In the genomic region with DNA sequence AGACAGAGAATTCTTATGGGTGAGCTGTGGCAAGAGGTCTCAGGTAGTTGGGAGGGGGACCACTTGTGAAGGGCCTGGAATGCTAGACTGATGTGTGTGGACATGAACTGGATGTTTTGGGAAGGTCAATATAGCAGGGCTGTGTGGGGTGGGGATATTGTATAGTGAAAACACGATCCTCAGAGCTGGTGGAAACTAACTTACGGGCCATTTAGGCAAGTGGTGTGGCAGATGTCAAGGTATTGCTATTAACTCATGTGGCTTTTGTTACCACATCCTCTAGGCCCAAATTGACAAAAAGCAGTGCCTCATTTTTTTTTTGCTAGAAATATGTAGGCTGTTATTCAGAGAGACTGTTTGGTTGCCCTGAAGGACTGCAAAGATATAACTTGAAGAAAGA, we compare ENCODE assay signal across 21 cellular contexts. TPM values are rescaled to one million over a fixed set of nuclear protein-coding genes. Genes with fewer than 3 reads are reported as not detected.
DNase-seq lines count a peak whose midpoint lies in the region; ATAC-seq, FAIRE-seq and TF ChIP-seq lines count a peak whose summit lies in the region.
"Had no signal": no experiment of that assay in that cellular context is flagged by ENCODE, and none has a peak within 500 bp of the region (broad histone marks: within the 10 kb centered on the region; RNA-seq: fewer than 3 reads in every experiment).

No MANE protein-coding gene starts in this region.

- no peaks in the 10 kb centered on the region for H4K20me1 ChIP-seq in GM12878 (ENCODE audit: control insufficient read depth, insufficient read depth)

- FAIRE-seq in GM12878 (lab: Jason Lieb, UNC) = no peak

- RAD21 ChIA-PET in GM12878 (lab: Charles Lee; ENCODE audit: unreplicated experiment) = interaction anchor here (1.4 kb wide), 1 partner anchor 62 kb away, joined by 5 read pairs; no protein-coding TSS in a partner anchor

- H3K27me3 ChIP-seq in CD8-positive, alpha-beta T cell (ENCODE audit: insufficient read depth, low read length) = no peaks in the 10 kb centered on the region
- H3K27me3 ChIP-seq in GM12878 (replicated peaks in 1 of 2; ENCODE audit: control insufficient read depth in 2 of 2, insufficient read depth in 2 of 2, low read length in 1 of 2) (no peaks in the 10 kb centered on the region), spleen (replicated peaks in 1 of 7) (no peaks in the 10 kb centered on the region)

- TF ChIP-seq EP300 in GM12878 (IDR thresholded peaks at IDR 0.05; ENCODE audit: borderline replicate concordance in 1 of 2, control insufficient read depth in 1 of 2, low read depth in 2 of 2, low read length in 2 of 2) = no peak

- no peak for TF ChIP-seq POLR2A in GM12878 (IDR thresholded peaks at IDR 0.05; ENCODE audit: low read depth, low read length)
- no peak for TF ChIP-seq POLR2A in spleen (IDR thresholded peaks at IDR 0.05)

- H3K4me3 Mint-ChIP-seq in CD8-positive, alpha-beta T cell = no peak overlapping the region
- H3K4me3 Mint-ChIP-seq: activated CD4-positive, alpha-beta memory T cell treated with anti-CD3 and anti-CD28 coated beads, Interleukin-2, amount 10 ng/mL, durations not matched to agents 7 days and 5 days; endodermal cell had no signal

- 4% methylated on average over 2 of the region's 2 CpGs for WGBS in GM12878 (ENCODE audit: insufficient coverage, insufficient replicate concordance, low lambda C conversion rate, missing lambda C conversion rate)
- WGBS in spleen, 5 donors = 61 to 70% (median 64%) methylated on average over 2 of the region's 2 CpGs

- SMC1A ChIA-PET in GM12878 (lab: Charles Lee; ENCODE audit: uncharacterized antibody, unreplicated experiment) = interaction anchor here (1.0 to 1.2 kb wide), 2 partner anchors 8 to 165 kb away, joined by 3 read pairs; no protein-coding TSS in a partner anchor

- H3K36me3 Mint-ChIP-seq in CD8-positive, alpha-beta T cell = no peaks in the 10 kb centered on the region
- H3K36me3 Mint-ChIP-seq: IgD-negative memory B cell had no signal

- H3K27me3 Mint-ChIP-seq in CD8-positive, alpha-beta T cell (ENCODE audit: low read depth) = peaks cover 14% of the 10 kb centered on the region
- H3K27me3 Mint-ChIP-seq: IgD-negative memory B cell had no signal

- H3K36me3 ChIP-seq in CD8-positive, alpha-beta T cell (ENCODE audit: insufficient read depth, low read length) = no peaks in the 10 kb centered on the region
- H3K36me3 ChIP-seq in GM12878 (ENCODE audit: control insufficient read depth in 2 of 2, insufficient read depth in 2 of 2, low read length in 1 of 2) (no peaks in the 10 kb centered on the region), spleen (no peaks in the 10 kb centered on the region)

- no peak overlapping the region for H2AFZ ChIP-seq in GM12878 (ENCODE audit: control insufficient read depth, low read depth, low read length)

- peaks cover 12% of the 10 kb centered on the region for H3K4me1 Mint-ChIP-seq in CD8-positive, alpha-beta T cell (ENCODE audit: low read depth)
- H3K4me1 Mint-ChIP-seq: endodermal cell had no signal

- H3K79me2 ChIP-seq in GM12878 (ENCODE audit: control insufficient read depth, insufficient read depth, low read length) = no peaks in the 10 kb centered on the region

- no peak overlapping the region for H3K4me3 ChIP-seq in CD8-positive, alpha-beta T cell (ENCODE audit: low read depth, low read length)
- no peak overlapping the region for H3K4me3 ChIP-seq in GM12878
- no peak overlapping the region for H3K4me3 ChIP-seq in spleen

- CTCF ChIA-PET in CD8-positive, alpha-beta T cell (lab: Charles Lee) = no interaction called here
- CTCF ChIA-PET in GM12878 (lab: Yijun Ruan, JAX) = no interaction called here

- peaks cover 6% of the 10 kb centered on the region for H3K4me1 ChIP-seq in CD8-positive, alpha-beta T cell (ENCODE audit: insufficient read depth, low read length)
- H3K4me1 ChIP-seq in GM12878 (ENCODE audit: control insufficient read depth, insufficient read depth, low read length) = peaks cover 15% of the 10 kb centered on the region
- H3K4me1 ChIP-seq in spleen = no peaks in the 10 kb centered on the region
- H3K4me1 ChIP-seq: Caco-2 had no signal

- peak overlapping the region; percentile 20 for H3K27ac Mint-ChIP-seq in CD8-positive, alpha-beta T cell
- H3K27ac Mint-ChIP-seq: activated CD4-positive, alpha-beta memory T cell treated with anti-CD3 and anti-CD28 coated beads, Interleukin-2, amount 10 ng/mL, durations not matched to agents 7 days and 5 days; activated T-helper 2 cell treated with anti-CD3 and anti-CD28 coated beads, Interferon-gamma antibody, Interleukin-2, Interleukin-4, amounts not matched to agents 10 μg/mL and 5 μg/mL and 100 μg/mL, durations not matched to agents 14 hours and 24 hours and 36 hours; endodermal cell had no signal

- DNase-seq in CD8-positive, alpha-beta T cell = no peak
- DNase-seq in GM12878 (ENCODE audit: low read depth, low spot score) = no peak
- DNase-seq in anterior cingulate cortex (lab: John Stamatoyannopoulos, UW) = no peak
- no peak for DNase-seq in NCI-H2081 treated with DMSO at 0.1 percent for 48 hours (lab: John Stamatoyannopoulos, UW)
- DNase-seq in spleen = no peak
- DNase-seq in globus pallidus (ENCODE audit: low spot score) = no peak
- DNase-seq: activated CD4-positive, alpha-beta memory T cell treated with anti-CD3 and anti-CD28 coated beads, Interleukin-2, amount 10 ng/mL, durations not matched to agents 7 days and 5 days; Caco-2; cerebellar nuclear complex; endodermal cell; H7; hypothalamus; kidney glomerular epithelial cell; midbrain; NCI-H1092; nucleus accumbens; right cardiac atrium had no signal

- no peak overlapping the region for H3K9ac ChIP-seq in GM12878 (ENCODE audit: control insufficient read depth, insufficient read depth, low read length)

- peak; percentile 42 for ATAC-seq in CD8-positive, alpha-beta T cell
- peak; percentile 40 for ATAC-seq in GM18909 (IDR thresholded peaks at IDR 0.05; ENCODE audit: poor library complexity, unreplicated experiment)
- peak; percentile 33 for ATAC-seq in HG02973 (IDR thresholded peaks at IDR 0.05; ENCODE audit: unreplicated experiment)
- peak; percentile 9 for ATAC-seq in GM12878

- intact Hi-C loops in CD8-positive, alpha-beta T cell (cut with DNase I, micrococcal nuclease) = no loop called here
- intact Hi-C loops in GM12878 (cut with micrococcal nuclease; ENCODE audit: unreplicated experiment) (loop anchor here (10.0 kb wide), 2 partner anchors 329 to 491 kb away; partner anchors contain the start of genes RPRD1A and ZNF397), spleen (cut with DNase I; ENCODE audit: low total_unique reads) (no loop called here)

- H3K9me3 ChIP-seq in CD8-positive, alpha-beta T cell (ENCODE audit: low read length) = no peaks in the 10 kb centered on the region
- peaks cover 12% of the 10 kb centered on the region for H3K9me3 ChIP-seq in GM12878 (replicated peaks; ENCODE audit: control insufficient read depth, insufficient read depth, low read length)
- H3K9me3 ChIP-seq in spleen = peaks cover 0 to 9% (median 5%) of the 10 kb centered on the region in 8 donors
- H3K9me3 ChIP-seq: Caco-2 had no signal

- H3K27ac ChIP-seq in CD8-positive, alpha-beta T cell (ENCODE audit: low read depth, low read length) = no peak overlapping the region
- H3K27ac ChIP-seq in GM12878 (ENCODE audit: control insufficient read depth, insufficient read depth) (no peak overlapping the region), spleen (no peak overlapping the region)

- no peak overlapping the region for H3K4me2 ChIP-seq in GM12878 (ENCODE audit: control insufficient read depth, insufficient read depth)

- in situ Hi-C loops in GM12878 (cut with MboI) = no loop called here

- no peak for TF ChIP-seq CTCF in CD8-positive, alpha-beta T cell (IDR thresholded peaks at IDR 0.05)
- TF ChIP-seq CTCF in GM12878 (IDR thresholded peaks at IDR 0.05 in 2 of 3, conservative IDR thresholded peaks at IDR 0.05 in 1 of 3; ENCODE audit: control insufficient read depth in 2 of 3, extremely low read depth in 1 of 3, insufficient read depth in 1 of 3, low read depth in 3 of 3, low read length in 3 of 3) = no peak
- TF ChIP-seq CTCF in spleen (IDR thresholded peaks at IDR 0.05 in 8 of 11, conservative IDR thresholded peaks at IDR 0.05 in 3 of 11) = no peak

- no peak for TF ChIP-seq RAD21 in GM12878 (IDR thresholded peaks at IDR 0.05; ENCODE audit: insufficient read depth, low read depth, low read length)

- H3K9me3 Mint-ChIP-seq in CD8-positive, alpha-beta T cell = no peaks in the 10 kb centered on the region

- POLR2A ChIA-PET in CD8-positive, alpha-beta T cell (lab: Charles Lee) = no interaction called here
- POLR2A ChIA-PET in GM12878 (lab: Charles Lee) = no interaction called here

- no TSS peak for BruUV-seq in GM12878 (replicated peaks; lab: Mats Ljungman, UMichigan)

RNA-seq across cellular contexts. Expression of gene GALNT1, which starts 8.0 kb away (rescaled TPM):
- 10 to 100 TPM; 25.9 to 28.2 TPM for total RNA-seq in CD8-positive, alpha-beta T cell
- total RNA-seq in GM12878 (2013; cell fraction: nucleolus; rRNA removed) = 54.0 and 55.0 TPM in 2 replicates
- total RNA-seq in GM12878 (2014; rRNA removed) = 33.4 and 38.3 TPM in 2 replicates
- total RNA-seq in GM12878 (2014; rRNA removed; fragmentation: Illumina TruSeq; extraction: Trizol) = 49.5 and 51.3 TPM in 2 replicates
- total RNA-seq in GM12878 (2021) = 53.7 and 56.5 TPM in 2 replicates
- polyA plus RNA-seq in GM12878 (2011; ENCODE audit: low read depth) = 12.6 TPM
- 45.5 and 65.5 TPM in 2 replicates for polyA plus RNA-seq in GM12878 (2011; rRNA removed)
- polyA plus RNA-seq in GM12878 (2011; cell fraction: cytosol; rRNA removed) = 16.3 and 17.2 TPM in 2 replicates
- 9.9 TPM in 2 replicates for polyA plus RNA-seq in GM12878 (2011; cell fraction: nucleus; rRNA removed)
- polyA plus RNA-seq in GM12878 (2012) = 14.0 and 17.7 TPM in 2 replicates
- 41.9 and 51.7 TPM in 2 replicates for polyA plus RNA-seq in GM12878 (2014; fragmentation: Illumina TruSeq; extraction: Trizol)
- polyA plus RNA-seq in GM12878 (2014; fragmentation: Nextera tagmentation; extraction: Ambion mirVana) = 10 to 100 TPM; 16.6 to 18.4 TPM
- polyA plus RNA-seq in GM12878 (2014; rRNA removed) = 24.5 and 26.3 TPM in 2 replicates
- polyA plus RNA-seq in GM12878 (2016; fragmentation: Nextera tagmentation; extraction: Ambion mirVana) = 1 to 10 TPM; 8.0 to 9.0 TPM
- polyA minus RNA-seq in GM12878 (2011; rRNA and poly(A)+ RNA removed) = 34.6 and 61.2 TPM in 2 replicates
- polyA minus RNA-seq in GM12878 (2011; cell fraction: cytosol; rRNA and poly(A)+ RNA removed) = 18.4 and 25.1 TPM in 2 replicates
- 11.2 and 18.2 TPM in 2 replicates for polyA minus RNA-seq in GM12878 (2011; cell fraction: nucleus; rRNA and poly(A)+ RNA removed)
- total RNA-seq in spleen = 10 to 100 TPM; 38.5 to 67.1 (median 54.1) TPM
- 10 to 100 TPM; 13.9 to 22.3 (median 21.0) TPM for polyA plus RNA-seq in spleen
